Comparison of ENCODE assay signal across 8 cellular contexts in the genomic region with DNA sequence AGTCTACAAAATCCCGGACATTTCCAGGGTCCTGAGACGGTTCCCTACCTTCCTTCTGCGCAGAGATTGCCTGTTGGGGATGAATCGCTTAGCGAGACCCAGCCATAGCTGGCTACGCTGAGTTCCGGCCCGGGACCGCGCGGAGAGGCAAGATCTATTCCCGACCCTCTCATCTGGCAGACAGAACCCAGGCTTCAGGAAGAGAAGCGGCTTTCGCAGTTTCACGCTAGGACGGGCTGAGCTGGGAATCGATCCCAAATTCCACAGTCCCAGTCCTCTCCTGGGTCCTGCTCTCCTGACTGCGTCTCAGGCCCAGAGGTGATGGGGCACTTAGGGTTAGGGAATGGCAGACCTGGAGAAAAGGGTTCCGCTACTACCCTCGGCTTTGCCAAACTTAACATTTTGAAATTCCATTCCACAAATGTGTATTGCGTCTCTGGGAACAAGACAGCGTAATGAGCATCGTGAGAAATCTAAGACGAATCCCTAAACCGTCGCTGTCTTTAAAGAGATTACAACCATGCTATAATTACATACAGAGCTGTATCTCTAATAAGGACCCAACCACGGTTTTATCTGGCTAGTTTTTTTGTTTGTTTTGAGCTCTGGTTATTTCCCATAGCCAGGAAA. TPM values are rescaled to one million over a fixed set of nuclear protein-coding genes. Genes with fewer than 3 reads are reported as not detected.
DNase-seq lines count a peak whose midpoint lies in the region; TF ChIP-seq lines count a peak whose summit lies in the region.

No MANE protein-coding gene starts in this region.

- H3K36me3 ChIP-seq in adrenal gland (replicated peaks in 1 of 2) (peaks cover 0 to 14% of the 10 kb centered on the region in 2 donors), hepatocyte (replicated peaks; ENCODE audit: insufficient read depth, low read depth) (no peaks in the 10 kb centered on the region), SJCRH30 (peaks cover 21% of the 10 kb centered on the region)

- peaks cover 47% of the 10 kb centered on the region for H3K79me2 ChIP-seq in hepatocyte

- H2AFZ ChIP-seq in hepatocyte: peak overlapping the region; percentile 56

- no peaks in the 10 kb centered on the region for H3K9me2 ChIP-seq in hepatocyte (replicated peaks; ENCODE audit: insufficient read depth)

- WGBS in adrenal gland, 4 donors: 9 to 15% (median 13%) methylated on average over 13 to 27 of the region's 27 CpGs
- WGBS in hepatocyte (ENCODE audit: low lambda C conversion rate, missing lambda C conversion rate): 28% methylated on average over 27 of the region's 27 CpGs

- H3K27ac ChIP-seq in adrenal gland: peak overlapping the region in 2 of 5 donors; percentile 57 to 58
- no peak overlapping the region for H3K27ac ChIP-seq in hepatocyte
- H3K27ac ChIP-seq in SJCRH30: no peak overlapping the region

- peaks cover 4% of the 10 kb centered on the region for H4K20me1 ChIP-seq in hepatocyte (ENCODE audit: insufficient read depth, poor library complexity, severe bottlenecking)

- no peak for TF ChIP-seq POLR2A in adrenal gland (IDR thresholded peaks at IDR 0.05)

- H3K4me1 ChIP-seq in adrenal gland (replicated peaks in 1 of 2) (peaks cover 5 to 34% of the 10 kb centered on the region in 2 donors), hepatocyte (ENCODE audit: insufficient read depth) (peaks cover 11% of the 10 kb centered on the region), SJCRH30 (peaks cover 46% of the 10 kb centered on the region)

- H3K27me3 ChIP-seq in adrenal gland (no peaks in the 10 kb centered on the region), hepatocyte (no peaks in the 10 kb centered on the region), SJCRH30 (no peaks in the 10 kb centered on the region)

- intact Hi-C loops in adrenal gland (cut with DNase I): loop anchor here in 1 of 2 donors (5.0 to 10.0 kb wide), 2 partner anchors 60 to 367 kb away; no protein-coding TSS in a partner anchor

- H3K9me3 ChIP-seq in adrenal gland (replicated peaks in 1 of 3) (no peaks in the 10 kb centered on the region), hepatocyte (ENCODE audit: low read depth) (no peaks in the 10 kb centered on the region), SJCRH30 (replicated peaks) (no peaks in the 10 kb centered on the region)

- H3K4me3 ChIP-seq in HFF-Myc (replicated peaks; ENCODE audit: low read depth, low read length): peak overlapping the region; percentile 87
- H3K4me3 ChIP-seq in adrenal gland: peak overlapping the region; percentile 13 to 75 (median 58)
- H3K4me3 ChIP-seq in hepatocyte: peak overlapping the region; percentile 43
- no peak overlapping the region for H3K4me3 ChIP-seq in SJCRH30

- DNase-seq in HFF-Myc (ENCODE audit: extremely low read depth, low read depth) (no peak), adrenal gland (peak in 3 of 7 donors; percentile 16 to 41 (median 27)), hepatocyte (ENCODE audit: low spot score) (no peak), putamen (ENCODE audit: low spot score) (peak; percentile 23), Kasumi-1 (lab: John Stamatoyannopoulos, UW) (no peak), NCI-H2171 treated with DMSO at 0.1 percent for 48 hours (lab: John Stamatoyannopoulos, UW) (no peak), SJCRH30 (no peak), epidermal melanocyte (ENCODE audit: insufficient read length, low spot score) (no peak)

- peak overlapping the region; percentile 84 for H3K4me2 ChIP-seq in hepatocyte

- no peak for TF ChIP-seq CTCF in HFF-Myc (IDR thresholded peaks at IDR 0.05; ENCODE audit: low read depth, low read length, missing control alignments)
- TF ChIP-seq CTCF in adrenal gland (IDR thresholded peaks at IDR 0.05): no peak
- no peak for TF ChIP-seq CTCF in hepatocyte (IDR thresholded peaks at IDR 0.05; ENCODE audit: poor library complexity)

RNA-seq across cellular contexts. Expression of gene PTPN21, which starts 2.8 kb away (rescaled TPM):
- 10 to 100 TPM in 7 of 8 donors, 1 to 10 TPM in 1; 8.6 to 21.3 (median 13.7) TPM for total RNA-seq in adrenal gland
- polyA plus RNA-seq in adrenal gland: 1 to 10 TPM; 3.7 to 9.1 (median 5.6) TPM
- total RNA-seq in hepatocyte: 15.1 and 16.3 TPM in 2 replicates
- polyA plus RNA-seq in hepatocyte: 8.1 and 12.7 TPM in 2 replicates
- 12.6 and 13.7 TPM in 2 replicates for total RNA-seq in SJCRH30 (2014; rRNA removed; shearing (Covaris generic))

RNA-seq across cellular contexts. Expression of gene ZC3H14, which starts 10.8 kb away (rescaled TPM):
- total RNA-seq in adrenal gland (10 to 100 TPM; 36.9 to 91.6 (median 53.3) TPM), hepatocyte (68.4 and 77.5 TPM in 2 replicates)
- polyA plus RNA-seq in adrenal gland (10 to 100 TPM; 26.5 to 58.0 (median 43.7) TPM), hepatocyte (39.9 and 44.0 TPM in 2 replicates)
- 67.6 and 78.0 TPM in 2 replicates for total RNA-seq in SJCRH30 (2014; rRNA removed; shearing (Covaris generic))
